8 cellular contexts compared by ENCODE assay signal in genomic region chr12:117098361-117099217, GRCh38. TPM values are rescaled to one million over a fixed set of nuclear protein-coding genes. Genes with fewer than 3 reads are reported as not detected.
DNase-seq lines count a peak whose midpoint lies in the region; ATAC-seq, FAIRE-seq and TF ChIP-seq lines count a peak whose summit lies in the region.

No MANE protein-coding gene starts in this region.

- peaks cover 6% of the 10 kb centered on the region; the same call in 1 of the 2 replicates for H3K36me3 ChIP-seq in Karpas-422 (ENCODE audit: insufficient read depth, low read length)
- H3K36me3 ChIP-seq in kidney (ENCODE audit: control insufficient read depth in 1 of 2, insufficient read depth in 2 of 2, low read length in 2 of 2), result no peaks in the 10 kb centered on the region

- TF ChIP-seq CTCF in GM12875 (IDR thresholded peaks at IDR 0.05; ENCODE audit: borderline replicate concordance, insufficient read depth, low read depth, low read length), result no peak
- no peak for TF ChIP-seq CTCF in kidney (IDR thresholded peaks at IDR 0.05; ENCODE audit: borderline replicate concordance, extremely low read depth, insufficient read depth)

- intact Hi-C loops in kidney (cut with DNase I), result no loop called here

- H3K9me2 ChIP-seq in Karpas-422 (replicated peaks; ENCODE audit: insufficient read depth, low read length), result no peaks in the 10 kb centered on the region

- H3K9ac ChIP-seq in Karpas-422 (ENCODE audit: low read length) (peak overlapping the region; percentile 78), kidney (ENCODE audit: low read length in 2 of 2) (peak overlapping the region in 1 of 2 donors; percentile 12)

- H3K27ac Mint-ChIP-seq in activated naive CD4-positive, alpha-beta T cell treated with anti-CD3 and anti-CD28 coated beads, Interleukin-2, amount 50 U/mL, for 72 hours, result no peak overlapping the region

- H3K4me3 ChIP-seq in GM12875 (ENCODE audit: low read depth, low read length), result peak overlapping the region; percentile 60
- peak overlapping the region; percentile 80 for H3K4me3 ChIP-seq in Karpas-422 (ENCODE audit: low read length)
- peak overlapping the region; percentile 6 to 52 for H3K4me3 ChIP-seq in kidney (ENCODE audit: low read length in 2 of 2)

- H3K9me3 Mint-ChIP-seq in activated naive CD4-positive, alpha-beta T cell treated with anti-CD3 and anti-CD28 coated beads, Interleukin-2, amount 50 U/mL, for 72 hours, result no peaks in the 10 kb centered on the region

- peak overlapping the region; percentile 68 for H3K4me2 ChIP-seq in Karpas-422 (ENCODE audit: low read depth, low read length, poor library complexity, severe bottlenecking)

- H3K27ac ChIP-seq in Karpas-422 (ENCODE audit: low read length), result peak overlapping the region; percentile 73
- H3K27ac ChIP-seq in kidney (ENCODE audit: low read depth in 2 of 2, low read length in 2 of 2), result no peak overlapping the region

- peaks cover 0 to 4% of the 10 kb centered on the region in 2 donors for H3K36me3 Mint-ChIP-seq in activated naive CD4-positive, alpha-beta T cell treated with anti-CD3 and anti-CD28 coated beads, Interleukin-2, amount 50 U/mL, for 72 hours

- peak; percentile 77 for DNase-seq in Karpas-422
- peak in 1 of 2 donors; percentile 27 for DNase-seq in activated naive CD4-positive, alpha-beta T cell treated with anti-CD3 and anti-CD28 coated beads, Interleukin-2, amount 50 U/mL, for 72 hours (ENCODE audit: low spot score in 2 of 2)
- peak; percentile 80 for DNase-seq in kidney
- DNase-seq in stimulated activated CD8-positive, alpha-beta memory T cell treated with anti-CD3 and anti-CD28 coated beads, Interleukin-4, amount 100 ng/mL, for 48 hours, result peak; percentile 64
- no peak for DNase-seq in inferior parietal cortex (ENCODE audit: extremely low spot score)

- H3K79me2 ChIP-seq in Karpas-422 (ENCODE audit: low read length), result peaks cover 53% of the 10 kb centered on the region

- H3K4me1 ChIP-seq in Karpas-422 (ENCODE audit: low read length), result peaks cover 47% of the 10 kb centered on the region
- peaks cover 0 to 2% of the 10 kb centered on the region in 2 donors for H3K4me1 ChIP-seq in kidney (ENCODE audit: control insufficient read depth in 1 of 2, insufficient read depth in 1 of 2, low read depth in 1 of 2, low read length in 2 of 2)

- peaks cover 19% of the 10 kb centered on the region for H4K20me1 ChIP-seq in Karpas-422 (ENCODE audit: insufficient read depth, low read depth, low read length)

- no peaks in the 10 kb centered on the region for H3K27me3 ChIP-seq in Karpas-422 (ENCODE audit: low read length)

- ATAC-seq in GM21825 (IDR thresholded peaks at IDR 0.05; ENCODE audit: unreplicated experiment) (peak; percentile 41), GM18517 (IDR thresholded peaks at IDR 0.05; ENCODE audit: unreplicated experiment) (no peak)
- peak; percentile 43 to 53 for ATAC-seq in activated naive CD4-positive, alpha-beta T cell treated with anti-CD3 and anti-CD28 coated beads, Interleukin-2, amount 50 U/mL, for 72 hours

- no peak overlapping the region for H2AFZ ChIP-seq in Karpas-422 (ENCODE audit: low read length)

- FAIRE-seq in kidney (lab: Jason Lieb, UNC), result no peak

- no peaks in the 10 kb centered on the region for H3K9me3 ChIP-seq in Karpas-422 (ENCODE audit: low read length)
- no peaks in the 10 kb centered on the region for H3K9me3 ChIP-seq in kidney (ENCODE audit: control insufficient read depth in 1 of 2, low read length in 2 of 2)

RNA-seq across cellular contexts. Expression of gene TESC, which starts 0.6 kb away (rescaled TPM):
- total RNA-seq in Karpas-422 (2014; rRNA removed; shearing (Covaris generic); ENCODE audit: low replicate concordance), result 69.2 and 140 TPM in 2 replicates
- total RNA-seq in activated naive CD4-positive, alpha-beta T cell treated with anti-CD3 and anti-CD28 coated beads, Interleukin-2, amount 50 U/mL, for 72 hours, result 10 to 100 TPM in 1 of 2 donors, 1 to 10 TPM in 1; 9.0 to 22.7 TPM
- total RNA-seq in kidney, result 92.6 TPM
- 19.1 TPM for polyA plus RNA-seq in kidney (ENCODE audit: insufficient read depth, low read depth, low replicate concordance)

Comparison
In these comparisons a context has a peak if more than half of its experiments do, and no peak if none do; other contexts are left out.
1. H3K4me3 ChIP-seq: peak in every context shown above with its lines; median percentile 80 in Karpas-422; 60 in GM12875; 29 in kidney.